In the genomic region with DNA sequence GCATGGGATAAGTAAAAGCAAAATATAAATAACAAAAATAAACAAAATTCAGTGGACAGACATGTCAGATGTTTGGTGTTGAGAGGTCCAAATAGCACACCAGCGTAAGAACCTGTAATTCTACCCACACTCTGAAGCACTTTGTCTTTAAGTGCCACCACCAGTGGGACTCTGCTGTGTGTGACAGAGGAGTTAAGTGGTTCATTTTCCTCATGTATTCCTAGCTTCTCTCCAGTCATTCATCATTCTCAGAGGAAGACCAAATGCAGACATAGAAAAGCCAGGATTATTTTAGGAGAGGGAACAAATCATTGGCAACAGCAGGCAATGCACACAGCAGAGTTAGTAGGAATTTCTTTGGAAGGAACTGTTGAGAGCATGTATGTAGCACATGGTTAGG, we compare ENCODE assay signal across 1 cellular context.
TF ChIP-seq lines count a peak whose summit lies in the region.

No MANE protein-coding gene starts in this region.

TF ChIP-seq in GM23338, 12 proteins besides CTCF, POLR2A, EP300 and RAD21 (continued from another document):
- TF ChIP-seq EZH2 (IDR thresholded peaks at IDR 0.05; ENCODE audit: low read depth, unreplicated experiment): no peak
- no peak for TF ChIP-seq CREB1 (CRISPR knock-in tag; IDR thresholded peaks at IDR 0.05; ENCODE audit: low read depth)
